7 cellular contexts compared by ENCODE assay signal in genomic region chr10:68900427-68901105, GRCh38. TPM values are rescaled to one million over a fixed set of nuclear protein-coding genes. Genes with fewer than 3 reads are reported as not detected.
DNase-seq lines count a peak whose midpoint lies in the region; ATAC-seq lines count a peak whose summit lies in the region.

No MANE protein-coding gene starts in this region.

- H3K9me3 ChIP-seq in iPS-18a (ENCODE audit: control insufficient read depth, low read depth, low read length) = no peaks in the 10 kb centered on the region

- H3K4me3 ChIP-seq in iPS-18a (ENCODE audit: low read length) (peak overlapping the region; percentile 87), skin epidermis (peak overlapping the region; percentile 65 to 97 (median 77))

- H3K9ac ChIP-seq in iPS-18a (ENCODE audit: low read length) = peak overlapping the region; percentile 92

- peak; percentile 30 for ATAC-seq in GM21723 (IDR thresholded peaks at IDR 0.05; ENCODE audit: unreplicated experiment)

- H3K27me3 ChIP-seq in iPS-18a (ENCODE audit: control insufficient read depth, insufficient read depth, low read length) = no peaks in the 10 kb centered on the region

- H3K4me1 ChIP-seq in iPS-18a (ENCODE audit: control insufficient read depth, low read depth, low read length) = peaks cover 9% of the 10 kb centered on the region

- H3K36me3 ChIP-seq in iPS-18a (ENCODE audit: control insufficient read depth, low read depth, low read length) = no peaks in the 10 kb centered on the region

- peak; percentile 35 for DNase-seq in GM04504 (ENCODE audit: low read depth)
- peak; percentile 61 for DNase-seq in M059J (ENCODE audit: low read depth)
- peak; percentile 58 for DNase-seq in amniotic stem cell (lab: John Stamatoyannopoulos, UW)
- DNase-seq in mucosa of gallbladder (ENCODE audit: low spot score) = no peak

- H3K27ac ChIP-seq in iPS-18a (ENCODE audit: low read length) (peak overlapping the region; percentile 95), skin epidermis (peak overlapping the region; percentile 95 to 100 (median 99))

RNA-seq across cellular contexts. Expression of gene DDX50, which starts 0.5 kb away (rescaled TPM):
- 40.6 and 51.1 TPM in 2 replicates for total RNA-seq in M059J (2014; rRNA removed; shearing (Covaris generic))
- 30.9 TPM for total RNA-seq in mucosa of gallbladder

RNA-seq across cellular contexts. Expression of gene DDX21, which starts 55.4 kb away (rescaled TPM):
- total RNA-seq in M059J (2014; rRNA removed; shearing (Covaris generic)) = 40.4 and 51.9 TPM in 2 replicates
- 28.2 TPM for total RNA-seq in mucosa of gallbladder
